Comparison of ENCODE assay signal across 1 cellular context in genomic region chr19:8001995-8002849, GRCh38.
TF ChIP-seq lines count a peak whose summit lies in the region.

No MANE protein-coding gene starts in this region.

TF ChIP-seq in K562, 482 proteins besides CTCF, POLR2A, EP300 and RAD21 (continued from another document and continues in another):
- no peak for TF ChIP-seq FOXP4 (CRISPR knock-in tag; IDR thresholded peaks at IDR 0.05; ENCODE audit: borderline replicate concordance)
- peak; percentile 10 to 45; a peak in 1 of 4 replicates for TF ChIP-seq NRF1 (conservative IDR thresholded peaks at IDR 0.05 in 1 of 2, IDR thresholded peaks at IDR 0.05 in 1 of 2)
- no peak for TF ChIP-seq HDAC3 (IDR thresholded peaks at IDR 0.05; ENCODE audit: borderline replicate concordance, partially characterized antibody)
- TF ChIP-seq PATZ1 (CRISPR knock-in tag; IDR thresholded peaks at IDR 0.05; ENCODE audit: borderline replicate concordance) = no peak
- TF ChIP-seq MAX (CRISPR knock-in tag; IDR thresholded peaks at IDR 0.05) = peak; percentile 68
- TF ChIP-seq CHD1 (IDR thresholded peaks at IDR 0.05; ENCODE audit: low read length) = no peak
- no peak for TF ChIP-seq KDM1A (IDR thresholded peaks at IDR 0.05)
- no peak for TF ChIP-seq FUS (optimal IDR thresholded peaks at IDR 0.05; ENCODE audit: low read depth, low read length)
- TF ChIP-seq JUN (IDR thresholded peaks at IDR 0.05; ENCODE audit: borderline replicate concordance, low read depth, low read length) = no peak
- TF ChIP-seq JUN (CRISPR knock-in tag; IDR thresholded peaks at IDR 0.05; ENCODE audit: borderline replicate concordance) = no peak
- peak; percentile 42; the same call in 1 of the 2 replicates for TF ChIP-seq RBFOX2 (IDR thresholded peaks at IDR 0.05; ENCODE audit: low read depth, low read length)
- no peak for TF ChIP-seq NFE2L1 (tag; IDR thresholded peaks at IDR 0.05; ENCODE audit: borderline replicate concordance, low read depth)
- no peak for TF ChIP-seq NR4A1 (CRISPR knock-in tag; IDR thresholded peaks at IDR 0.05)
- TF ChIP-seq NR4A1 (tag; IDR thresholded peaks at IDR 0.05) = no peak
- no peak for TF ChIP-seq ZNF398 (CRISPR knock-in tag; IDR thresholded peaks at IDR 0.05)
- TF ChIP-seq ZKSCAN3 (CRISPR knock-in tag; IDR thresholded peaks at IDR 0.05) = no peak
- TF ChIP-seq NBN (IDR thresholded peaks at IDR 0.05; ENCODE audit: low read depth) = peak; percentile 43; the same call in 1 of the 2 replicates
- TF ChIP-seq CEBPG (CRISPR knock-in tag; IDR thresholded peaks at IDR 0.05) = no peak
- TF ChIP-seq CEBPG (tag; conservative IDR thresholded peaks at IDR 0.05 in 1 of 2, IDR thresholded peaks at IDR 0.05 in 1 of 2) = no peak
- peak; percentile 82 for TF ChIP-seq ARID4B (CRISPR knock-in tag; IDR thresholded peaks at IDR 0.05)
- TF ChIP-seq RFX5 (IDR thresholded peaks at IDR 0.05; ENCODE audit: low read depth, low read length) = no peak
- TF ChIP-seq PPARD (CRISPR knock-in tag; IDR thresholded peaks at IDR 0.05) = no peak
- TF ChIP-seq STAG1 (CRISPR knock-in tag; IDR thresholded peaks at IDR 0.05; ENCODE audit: borderline replicate concordance) = no peak
- TF ChIP-seq CSDE1 (IDR thresholded peaks at IDR 0.05) = no peak
- no peak for TF ChIP-seq ID3 (CRISPR knock-in tag; IDR thresholded peaks at IDR 0.05)
- no peak for TF ChIP-seq ID3 (tag; IDR thresholded peaks at IDR 0.05)
- no peak for TF ChIP-seq XRCC3 (IDR thresholded peaks at IDR 0.05)
- no peak for TF ChIP-seq ZNF75A (CRISPR knock-in tag; IDR thresholded peaks at IDR 0.05)
- no peak for TF ChIP-seq ZBTB12 (CRISPR knock-in tag; IDR thresholded peaks at IDR 0.05)
- TF ChIP-seq PML (IDR thresholded peaks at IDR 0.05; ENCODE audit: low read length) = no peak
- 0 out of 2 replicates have a peak, but pooled peaks have one; percentile 49 for TF ChIP-seq ZKSCAN1 (IDR thresholded peaks at IDR 0.05; ENCODE audit: low read depth, low read length)
- TF ChIP-seq SRSF7 (optimal IDR thresholded peaks at IDR 0.05; ENCODE audit: low read depth, low read length) = no peak
- no peak for TF ChIP-seq USF2 (CRISPR knock-in tag; IDR thresholded peaks at IDR 0.05)
- no peak for TF ChIP-seq SP2 (IDR thresholded peaks at IDR 0.05; ENCODE audit: extremely low read depth, low read depth, low read length, poor library complexity, severe bottlenecking)
- TF ChIP-seq USF1 (CRISPR knock-in tag; IDR thresholded peaks at IDR 0.05) = 0 out of 2 replicates have a peak, but pooled peaks have one; percentile 3
- no peak for TF ChIP-seq PHB2 (IDR thresholded peaks at IDR 0.05; ENCODE audit: low read depth)
- TF ChIP-seq MNT (conservative IDR thresholded peaks at IDR 0.05) = peak; percentile 38 to 52; a peak in 2 of 4 replicates
- no peak for TF ChIP-seq SRSF1 (IDR thresholded peaks at IDR 0.05; ENCODE audit: low read depth, low read length)
- no peak for TF ChIP-seq GTF2E2 (tag; IDR thresholded peaks at IDR 0.05)
- TF ChIP-seq ZFX (CRISPR knock-in tag; IDR thresholded peaks at IDR 0.05) = no peak
- TF ChIP-seq BACH1 (tag; IDR thresholded peaks at IDR 0.05) = no peak
- TF ChIP-seq MECOM (CRISPR knock-in tag; IDR thresholded peaks at IDR 0.05) = no peak
- TF ChIP-seq KAT8 (IDR thresholded peaks at IDR 0.05; ENCODE audit: low read depth) = no peak
- TF ChIP-seq ZFP36 (IDR thresholded peaks at IDR 0.05; ENCODE audit: low read depth, low read length, partially characterized antibody) = no peak
- no peak for TF ChIP-seq FOS (IDR thresholded peaks at IDR 0.05; ENCODE audit: extremely low read depth, insufficient read length)
- no peak for TF ChIP-seq GMEB1 (CRISPR knock-in tag; IDR thresholded peaks at IDR 0.05)
- TF ChIP-seq ZNF717 (CRISPR knock-in tag; IDR thresholded peaks at IDR 0.05) = no peak
- TF ChIP-seq ZNF655 (CRISPR knock-in tag; IDR thresholded peaks at IDR 0.05) = no peak
